In genomic region chr5:113276493-113276892, GRCh38 we compare ENCODE assay signal across 14 cellular contexts.
DNase-seq lines count a peak whose midpoint lies in the region; ATAC-seq and TF ChIP-seq lines count a peak whose summit lies in the region.
"Had no signal": no experiment of that assay in that cellular context is flagged by ENCODE, and none has a peak within 500 bp of the region (broad histone marks: within the 10 kb centered on the region; RNA-seq: fewer than 3 reads in every experiment).

No MANE protein-coding gene starts in this region.

- no peaks in the 10 kb centered on the region; the same call in 1 of the 2 replicates for H3F3A ChIP-seq in GM23338 (replicated peaks; ENCODE audit: low read depth)

- H3K4me1 Mint-ChIP-seq in GM23338 (peaks cover 55% of the 10 kb centered on the region), endodermal cell (peaks cover 69% of the 10 kb centered on the region), nephron progenitor cell (peaks cover 44% of the 10 kb centered on the region)
- H3K4me1 Mint-ChIP-seq: B cell had no signal

- 97% methylated on average over 6 of the region's 8 CpGs; no CpG with 5 or more reads in 1 of the 2 experiments for whole genome bisulfite sequencing in endodermal cell (ENCODE audit: insufficient coverage in 1 of 2, insufficient read length in 1 of 2), 2 experiments

- H3K4me1 ChIP-seq in GM23338 (ENCODE audit: insufficient read depth) (peaks cover 49% of the 10 kb centered on the region), HEK293 (ENCODE audit: control insufficient read depth, insufficient read depth, low read length) (peaks cover 28% of the 10 kb centered on the region), endodermal cell (ENCODE audit: control insufficient read depth, insufficient read depth, low read length) (peaks cover 22% of the 10 kb centered on the region)

- H2AFZ ChIP-seq in GM23338 = no peak overlapping the region

- DNase-seq in GM23338 (ENCODE audit: low spot score) (no peak), endodermal cell (no peak), nephron progenitor cell (no peak), DMS153 (lab: John Stamatoyannopoulos, UW) (no peak)
- DNase-seq: C1 segment of cervical spinal cord; Calu3; CD4-positive, alpha-beta T cell; DND-41; GDM1 had no signal

- peak overlapping the region; percentile 29; the same call in 1 of the 2 replicates for H3K27ac Mint-ChIP-seq in GM23338
- peak overlapping the region; percentile 18 for H3K27ac Mint-ChIP-seq in endodermal cell
- H3K27ac Mint-ChIP-seq in nephron progenitor cell = peak overlapping the region; percentile 50
- H3K27ac Mint-ChIP-seq: B cell; CD4-positive, alpha-beta T cell had no signal

- peaks cover 32% of the 10 kb centered on the region for H3K79me2 ChIP-seq in GM23338 (replicated peaks; ENCODE audit: insufficient read depth)

- no peak overlapping the region for H3K4me3 ChIP-seq in GM23338
- H3K4me3 ChIP-seq in HEK293 (ENCODE audit: low read depth, low read length) = no peak overlapping the region
- no peak overlapping the region for H3K4me3 ChIP-seq in endodermal cell (ENCODE audit: low read length)

- POLR2A ChIA-PET in HEK293 (lab: Yijun Ruan, JAX) = no interaction called here

- no peaks in the 10 kb centered on the region for H4K20me1 ChIP-seq in GM23338 (replicated peaks; ENCODE audit: insufficient read depth)

- no peak overlapping the region for H3K4me2 ChIP-seq in GM23338

- H3K27ac ChIP-seq in GM23338 (ENCODE audit: low read depth) (no peak overlapping the region), HEK293 (ENCODE audit: extremely low read depth, low read depth, low read length) (no peak overlapping the region), endodermal cell (ENCODE audit: low read depth, low read length) (no peak overlapping the region)

- ATAC-seq in GM23338 (no peak), HG02571 (IDR thresholded peaks at IDR 0.05; ENCODE audit: unreplicated experiment) (no peak), GM19351 (IDR thresholded peaks at IDR 0.05; ENCODE audit: unreplicated experiment) (no peak)
- ATAC-seq: HCT116 had no signal

- no peaks in the 10 kb centered on the region for H3K27me3 ChIP-seq in GM23338 (ENCODE audit: insufficient read depth)
- no peaks in the 10 kb centered on the region for H3K27me3 ChIP-seq in endodermal cell (ENCODE audit: control insufficient read depth, insufficient read depth, low read length, poor library complexity, severe bottlenecking)

- CTCF ChIA-PET in HEK293 (lab: Yijun Ruan, JAX) = no interaction called here

- H3K36me3 Mint-ChIP-seq in GM23338 (ENCODE audit: low read depth) (no peaks in the 10 kb centered on the region), endodermal cell (ENCODE audit: low read depth) (no peaks in the 10 kb centered on the region), nephron progenitor cell (ENCODE audit: low read depth) (peaks cover 5% of the 10 kb centered on the region)

- no peak overlapping the region for H3K9ac ChIP-seq in endodermal cell (ENCODE audit: extremely low read depth, low read length, poor library complexity, severe bottlenecking)

- H3K9me3 Mint-ChIP-seq in GM23338 (no peaks in the 10 kb centered on the region), endodermal cell (no peaks in the 10 kb centered on the region), nephron progenitor cell (no peaks in the 10 kb centered on the region)
- H3K9me3 Mint-ChIP-seq: CD4-positive, alpha-beta T cell had no signal

- H3K9me3 ChIP-seq in HEK293 (ENCODE audit: control insufficient read depth, insufficient read depth, low read depth, low read length) (no peaks in the 10 kb centered on the region), endodermal cell (ENCODE audit: control insufficient read depth, low read length) (no peaks in the 10 kb centered on the region)

- H3K4me3 Mint-ChIP-seq in GM23338 (no peak overlapping the region), endodermal cell (no peak overlapping the region), nephron progenitor cell (no peak overlapping the region)
- H3K4me3 Mint-ChIP-seq: B cell; CD4-positive, alpha-beta T cell had no signal

- no peaks in the 10 kb centered on the region for H3K36me3 ChIP-seq in GM23338 (ENCODE audit: insufficient read depth)
- no peaks in the 10 kb centered on the region for H3K36me3 ChIP-seq in HEK293 (ENCODE audit: control insufficient read depth in 2 of 2, insufficient read depth in 1 of 2, low read length in 2 of 2)
- H3K36me3 ChIP-seq in endodermal cell (ENCODE audit: control insufficient read depth, insufficient read depth, low read length) = peaks cover 4% of the 10 kb centered on the region

- no peaks in the 10 kb centered on the region for H3K9me2 ChIP-seq in GM23338 (ENCODE audit: insufficient read depth)

- H3K27me3 Mint-ChIP-seq in GM23338 (ENCODE audit: insufficient read depth, low read depth, poor library complexity) (peaks cover 7% of the 10 kb centered on the region), endodermal cell (ENCODE audit: insufficient read depth) (no peaks in the 10 kb centered on the region), nephron progenitor cell (ENCODE audit: low read depth, poor library complexity) (no peaks in the 10 kb centered on the region)
- H3K27me3 Mint-ChIP-seq: CD4-positive, alpha-beta T cell had no signal

- TF ChIP-seq CTCF in GM23338 (conservative IDR thresholded peaks at IDR 0.05; ENCODE audit: low read depth in 2 of 2) (no peak), HEK293 (tag by site-specific recombination; IDR thresholded peaks at IDR 0.05) (no peak), endodermal cell (conservative IDR thresholded peaks at IDR 0.05) (no peak), nephron progenitor cell (IDR thresholded peaks at IDR 0.05) (no peak)

TF ChIP-seq in GM23338, 12 proteins besides CTCF, POLR2A, EP300 and RAD21 (continues in another document):
- TF ChIP-seq ZNF331 (CRISPR knock-in tag; IDR thresholded peaks at IDR 0.05; ENCODE audit: low read depth) (no peak), REST (IDR thresholded peaks at IDR 0.05; ENCODE audit: unreplicated experiment) (no peak)

TF ChIP-seq in HEK293, 187 proteins besides CTCF, POLR2A, EP300 and RAD21:
- TF ChIP-seq ZNF341 (tag by site-specific recombination; IDR thresholded peaks at IDR 0.05; ENCODE audit: low read depth) (no peak), ZNF121 (tag by site-specific recombination; IDR thresholded peaks at IDR 0.05) (peak; percentile 80), TRIM28 (IDR thresholded peaks at IDR 0.05; ENCODE audit: borderline replicate concordance, low read length) (no peak), REST (tag by site-specific recombination; IDR thresholded peaks at IDR 0.05) (no peak)
